9 cellular contexts compared by ENCODE assay signal in genomic region chr10:35607475-35608316, GRCh38. TPM values are rescaled to one million over a fixed set of nuclear protein-coding genes. Genes with fewer than 3 reads are reported as not detected.
DNase-seq lines count a peak whose midpoint lies in the region; ATAC-seq and TF ChIP-seq lines count a peak whose summit lies in the region.
"Had no signal": no experiment of that assay in that cellular context is flagged by ENCODE, and none has a peak within 500 bp of the region (broad histone marks: within the 10 kb centered on the region; RNA-seq: fewer than 3 reads in every experiment).

No MANE protein-coding gene starts in this region.

- TF ChIP-seq CTCF in CD8-positive, alpha-beta T cell (IDR thresholded peaks at IDR 0.05), result no peak
- TF ChIP-seq CTCF in Panc1 (IDR thresholded peaks at IDR 0.05) (no peak), psoas muscle (IDR thresholded peaks at IDR 0.05) (no peak), mesothelial cell of epicardium (IDR thresholded peaks at IDR 0.05; ENCODE audit: unreplicated experiment) (no peak)

- peaks cover 49% of the 10 kb centered on the region for H3K27me3 Mint-ChIP-seq in CD8-positive, alpha-beta T cell (ENCODE audit: low read depth)
- peaks cover 37% of the 10 kb centered on the region for H3K27me3 Mint-ChIP-seq in mesothelial cell of epicardium (ENCODE audit: low read depth)

- H3K27ac Mint-ChIP-seq in CD8-positive, alpha-beta T cell, result no peak overlapping the region
- no peak overlapping the region for H3K27ac Mint-ChIP-seq in mesothelial cell of epicardium

- DNase-seq in CD8-positive, alpha-beta T cell, result no peak
- DNase-seq in Panc1 (ENCODE audit: low read depth, low spot score), result no peak
- DNase-seq in psoas muscle, result peak in 1 of 2 donors; percentile 15
- DNase-seq in cerebellar nuclear complex (lab: John Stamatoyannopoulos, UW), result no peak
- no peak for DNase-seq in mesothelial cell of epicardium (ENCODE audit: low spot score in 2 of 2, unreplicated experiment in 2 of 2)

- WGBS in psoas muscle, 3 donors, result 11 to 20% (median 15%) methylated on average over 70 to 75 of the region's 75 CpGs

- peak overlapping the region; percentile 74 for H3K4me3 Mint-ChIP-seq in CD8-positive, alpha-beta T cell
- H3K4me3 Mint-ChIP-seq in mesothelial cell of epicardium, result no peak overlapping the region

- H3K36me3 ChIP-seq in CD8-positive, alpha-beta T cell (ENCODE audit: insufficient read depth, low read length), result no peaks in the 10 kb centered on the region
- H3K36me3 ChIP-seq in Panc1 (ENCODE audit: control insufficient read depth, insufficient read depth, low read length) (no peaks in the 10 kb centered on the region), psoas muscle (ENCODE audit: insufficient read depth in 1 of 2, low read depth in 1 of 2) (no peaks in the 10 kb centered on the region)

- no peaks in the 10 kb centered on the region for H3K9me3 Mint-ChIP-seq in CD8-positive, alpha-beta T cell
- peaks cover 10% of the 10 kb centered on the region for H3K9me3 Mint-ChIP-seq in mesothelial cell of epicardium

- intact Hi-C loops in CD8-positive, alpha-beta T cell (cut with DNase I, micrococcal nuclease), result no loop called here
- intact Hi-C loops in Panc1 (cut with micrococcal nuclease; ENCODE audit: unreplicated experiment), result no loop called here
- intact Hi-C loops in psoas muscle (cut with DNase I), result no loop called here

- CTCF ChIA-PET in CD8-positive, alpha-beta T cell (lab: Charles Lee), result no interaction called here
- CTCF ChIA-PET in Panc1 (lab: Charles Lee), result no interaction called here

- no peaks in the 10 kb centered on the region for H3K36me3 Mint-ChIP-seq in CD8-positive, alpha-beta T cell
- H3K36me3 Mint-ChIP-seq in mesothelial cell of epicardium, result no peaks in the 10 kb centered on the region

- no peaks in the 10 kb centered on the region for H3K9me3 ChIP-seq in CD8-positive, alpha-beta T cell (ENCODE audit: low read length)
- H3K9me3 ChIP-seq in Panc1 (ENCODE audit: control insufficient read depth, insufficient read depth, low read depth, low read length), result no peaks in the 10 kb centered on the region
- no peaks in the 10 kb centered on the region for H3K9me3 ChIP-seq in psoas muscle

- POLR2A ChIA-PET in CD8-positive, alpha-beta T cell (lab: Charles Lee), result no interaction called here
- POLR2A ChIA-PET in Panc1 (lab: Charles Lee), result no interaction called here

- H3K27me3 ChIP-seq in CD8-positive, alpha-beta T cell (ENCODE audit: insufficient read depth, low read length), result no peaks in the 10 kb centered on the region
- H3K27me3 ChIP-seq in Panc1 (ENCODE audit: control insufficient read depth, insufficient read depth, low read length) (peaks cover 10% of the 10 kb centered on the region), psoas muscle (ENCODE audit: insufficient read depth in 3 of 3, low read length in 2 of 3) (peaks cover 0 to 68% (median 18%) of the 10 kb centered on the region in 3 donors)

- no peaks in the 10 kb centered on the region for H3K4me1 ChIP-seq in CD8-positive, alpha-beta T cell (ENCODE audit: insufficient read depth, low read length)
- H3K4me1 ChIP-seq in Panc1 (ENCODE audit: control insufficient read depth, insufficient read depth, low read length) (no peaks in the 10 kb centered on the region), psoas muscle (peaks cover 10% of the 10 kb centered on the region)

- peaks cover 5% of the 10 kb centered on the region for H3K4me1 Mint-ChIP-seq in CD8-positive, alpha-beta T cell (ENCODE audit: low read depth)
- H3K4me1 Mint-ChIP-seq in mesothelial cell of epicardium, result no peaks in the 10 kb centered on the region

- no peak overlapping the region for H3K27ac ChIP-seq in CD8-positive, alpha-beta T cell (ENCODE audit: low read depth, low read length)
- H3K27ac ChIP-seq in Panc1 (ENCODE audit: low read length), result no peak overlapping the region
- H3K27ac ChIP-seq in psoas muscle, result no peak overlapping the region

- in situ Hi-C loops in Panc1 (cut with HindIII; ENCODE audit: low pct_unique_long_range_greater_than_20kb, low sequenced_read_pairs), result no loop called here

- no peak for ATAC-seq in CD8-positive, alpha-beta T cell
- ATAC-seq in Panc1, result peak; percentile 69
- ATAC-seq in esophagus mucosa, result peak; percentile 18
- ATAC-seq in psoas muscle, result peak in 1 of 4 donors; percentile 17
- ATAC-seq in GM21360 (IDR thresholded peaks at IDR 0.05; ENCODE audit: unreplicated experiment), result no peak
- no peak for ATAC-seq in GM18867 (IDR thresholded peaks at IDR 0.05; ENCODE audit: unreplicated experiment)

- peak overlapping the region; percentile 37 for H3K4me3 ChIP-seq in CD8-positive, alpha-beta T cell (ENCODE audit: low read depth, low read length)
- H3K4me3 ChIP-seq in Panc1 (ENCODE audit: low read depth in 2 of 2, low read length in 2 of 2) (peak overlapping the region; percentile 34 to 39), psoas muscle (peak overlapping the region; percentile 63)

- no TSS peak for BruUV-seq in Panc1 (replicated peaks; lab: Mats Ljungman, UMichigan)

RNA-seq across cellular contexts. Expression of gene GJD4, which starts 2.6 kb away (rescaled TPM):
- total RNA-seq in CD8-positive, alpha-beta T cell, result not detected
- total RNA-seq in Panc1 (2021; ENCODE audit: unreplicated experiment) (not detected), esophagus mucosa (not detected), psoas muscle (not detected), mesothelial cell of epicardium (not detected in 3 replicates)
- polyA plus RNA-seq in Panc1 (2012; ENCODE audit: insufficient read length), result not detected
- under 1 TPM in 1 of 3 donors, not detected in 2; 0.03 TPM for polyA plus RNA-seq in psoas muscle
- total RNA-seq: mesenteric fat pad had no signal

RNA-seq across cellular contexts. Expression of gene FZD8, which starts 34.4 kb away (rescaled TPM):
- 1 to 10 TPM; 1.5 to 1.7 TPM for total RNA-seq in CD8-positive, alpha-beta T cell
- 1.8 TPM for total RNA-seq in Panc1 (2021; ENCODE audit: unreplicated experiment)
- 3.9 TPM for polyA plus RNA-seq in Panc1 (2012; ENCODE audit: insufficient read length)
- 0.56 TPM for total RNA-seq in esophagus mucosa
- total RNA-seq in psoas muscle, result 1 to 10 TPM; 4.1 to 6.1 (median 5.6) TPM
- polyA plus RNA-seq in psoas muscle, result 1 to 10 TPM; 1.4 to 2.8 (median 2.3) TPM
- total RNA-seq in mesothelial cell of epicardium, result 14.5 to 16.5 TPM (median 16.4 TPM) in 3 replicates

Comparison
In these comparisons a context has a peak if more than half of its experiments do, and no peak if none do; other contexts are left out.
1. ATAC-seq: peak in Panc1 (single experiment) and esophagus mucosa (single experiment); none in CD8-positive, alpha-beta T cell (single experiment), GM21360 (single experiment) and GM18867 (single experiment).
2. Peak in every context shown above with its lines, with median percentiles within 50 percentile points of each other: H3K4me3 ChIP-seq.